ENCODE assay signal across 1 cellular context in the genomic region with DNA sequence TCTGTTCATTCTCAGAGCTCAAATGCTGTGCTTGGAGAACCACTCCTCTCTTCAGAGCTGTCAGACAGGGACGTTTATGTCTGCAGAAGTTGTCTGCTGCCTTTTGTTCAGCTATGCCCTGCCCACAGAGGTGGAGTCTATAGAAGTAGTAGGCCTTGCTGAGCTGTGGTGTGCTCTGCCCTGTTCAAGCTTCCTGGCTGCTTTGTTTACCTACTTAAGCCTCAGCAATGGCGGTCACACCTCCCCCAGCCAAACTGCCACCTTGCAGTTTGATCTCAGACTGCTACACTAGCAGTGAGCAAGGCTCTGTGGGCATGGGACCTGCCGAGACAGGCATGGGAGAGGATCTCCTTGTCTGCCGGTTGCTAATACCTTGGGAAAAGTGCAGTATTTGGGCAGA. TPM values are rescaled to one million over a fixed set of nuclear protein-coding genes. Genes with fewer than 3 reads are reported as not detected.
"Had no signal": no experiment of that assay in that cellular context is flagged by ENCODE, and none has a peak within 500 bp of the region (broad histone marks: within the 10 kb centered on the region; RNA-seq: fewer than 3 reads in every experiment).

No MANE protein-coding gene starts in this region.

RNA-seq across cellular contexts. Expression of a gene that starts 59.7 kb away (rescaled TPM):
- polyA plus RNA-seq: foreskin keratinocyte had no signal
